1 cellular context compared by ENCODE assay signal in genomic region chr2:6214471-6214870, GRCh38.
TF ChIP-seq lines count a peak whose summit lies in the region.

No MANE protein-coding gene starts in this region.

TF ChIP-seq in GM12878, 131 proteins besides CTCF, POLR2A, EP300 and RAD21 (continued from another document):
- no peak for TF ChIP-seq KDM1A (IDR thresholded peaks at IDR 0.05; ENCODE audit: borderline replicate concordance)
